8 cellular contexts compared by ENCODE assay signal in genomic region chr3:13378155-13378554, GRCh38. TPM values are rescaled to one million over a fixed set of nuclear protein-coding genes. Genes with fewer than 3 reads are reported as not detected.
DNase-seq lines count a peak whose midpoint lies in the region; ATAC-seq and TF ChIP-seq lines count a peak whose summit lies in the region.

No MANE protein-coding gene starts in this region.

- no peaks in the 10 kb centered on the region for H4K20me1 ChIP-seq in neural progenitor cell (ENCODE audit: low read depth)

- intact Hi-C loops in activated CD4-positive, alpha-beta T cell treated with anti-CD3 and anti-CD28 coated beads, Interleukin-2, amount 10 ng/mL, durations not matched to agents 24 days and 14 days (cut with micrococcal nuclease): no loop called here
- intact Hi-C loops in uterus (cut with DNase I; ENCODE audit: low total_unique reads): no loop called here

- no peaks in the 10 kb centered on the region for H3K79me2 ChIP-seq in neural progenitor cell (ENCODE audit: low read depth)

- POLR2A ChIA-PET in WTC11 (lab: Charles Lee): no interaction called here

- no peak for TF ChIP-seq POLR2A in uterus (IDR thresholded peaks at IDR 0.05)

- ATAC-seq in HG02678 (IDR thresholded peaks at IDR 0.05; ENCODE audit: unreplicated experiment): peak; percentile 69
- no peak for ATAC-seq in WTC11

- H3K9me3 ChIP-seq in neural progenitor cell (ENCODE audit: low read depth) (no peaks in the 10 kb centered on the region), SJCRH30 (replicated peaks) (no peaks in the 10 kb centered on the region), uterus (no peaks in the 10 kb centered on the region)

- peaks cover 7% of the 10 kb centered on the region for H3K4me1 Mint-ChIP-seq in activated CD4-positive, alpha-beta T cell treated with anti-CD3 and anti-CD28 coated beads, Interleukin-2, amount 10 ng/mL, durations not matched to agents 24 days and 14 days
- H3K4me1 Mint-ChIP-seq in WTC11 (no peaks in the 10 kb centered on the region), neural progenitor cell (peaks cover 15% of the 10 kb centered on the region)

- no peak for DNase-seq in activated CD4-positive, alpha-beta T cell treated with anti-CD3 and anti-CD28 coated beads, Interleukin-2, amount 10 ng/mL, durations not matched to agents 24 days and 14 days
- DNase-seq in activated CD4-positive, alpha-beta T cell treated with anti-CD3 and anti-CD28 coated beads for 1 hour: no peak
- DNase-seq in WTC11 (ENCODE audit: low spot score): no peak
- DNase-seq in neural progenitor cell (ENCODE audit: low spot score): no peak
- no peak for DNase-seq in SJCRH30
- no peak for DNase-seq in uterus
- DNase-seq in stimulated activated CD4-positive, alpha-beta T cell treated with anti-CD3 and anti-CD28 coated beads, Interleukin-2, amount 100 ng/mL, for 24 hours: no peak

- H3K4me3 ChIP-seq in neural progenitor cell: no peak overlapping the region
- H3K4me3 ChIP-seq in SJCRH30: no peak overlapping the region
- H3K4me3 ChIP-seq in uterus: no peak overlapping the region

- H2AFZ ChIP-seq in neural progenitor cell (replicated peaks): no peak overlapping the region

- H3K4me3 Mint-ChIP-seq in activated CD4-positive, alpha-beta T cell treated with anti-CD3 and anti-CD28 coated beads, Interleukin-2, amount 10 ng/mL, durations not matched to agents 24 days and 14 days: no peak overlapping the region
- H3K4me3 Mint-ChIP-seq in WTC11: no peak overlapping the region
- H3K4me3 Mint-ChIP-seq in neural progenitor cell: peak overlapping the region; percentile 12

- no peaks in the 10 kb centered on the region for H3K27me3 Mint-ChIP-seq in activated CD4-positive, alpha-beta T cell treated with anti-CD3 and anti-CD28 coated beads, Interleukin-2, amount 10 ng/mL, durations not matched to agents 24 days and 14 days
- no peaks in the 10 kb centered on the region for H3K27me3 Mint-ChIP-seq in WTC11 (ENCODE audit: low read depth)
- H3K27me3 Mint-ChIP-seq in neural progenitor cell (ENCODE audit: insufficient read depth, low read depth): peaks cover 7% of the 10 kb centered on the region

- no peak overlapping the region for H3K27ac ChIP-seq in neural progenitor cell
- no peak overlapping the region for H3K27ac ChIP-seq in SJCRH30
- no peak overlapping the region for H3K27ac ChIP-seq in uterus

- CTCF ChIA-PET in WTC11 (lab: Charles Lee): interaction anchor here (0.8 kb wide), 2 partner anchors 26 to 177 kb away, joined by 3 to 4 read pairs; no protein-coding TSS in a partner anchor

- H3K9ac ChIP-seq in neural progenitor cell: no peak overlapping the region

- TF ChIP-seq CTCF in WTC11 (IDR thresholded peaks at IDR 0.05) (no peak), neural progenitor cell (IDR thresholded peaks at IDR 0.05) (no peak), uterus (IDR thresholded peaks at IDR 0.05) (no peak)

- H3K36me3 Mint-ChIP-seq in activated CD4-positive, alpha-beta T cell treated with anti-CD3 and anti-CD28 coated beads, Interleukin-2, amount 10 ng/mL, durations not matched to agents 24 days and 14 days (ENCODE audit: low read depth): peaks cover 51% of the 10 kb centered on the region
- H3K36me3 Mint-ChIP-seq in WTC11 (peaks cover 21% of the 10 kb centered on the region), neural progenitor cell (peaks cover 21% of the 10 kb centered on the region)

- no peaks in the 10 kb centered on the region for H3K4me1 ChIP-seq in neural progenitor cell
- H3K4me1 ChIP-seq in SJCRH30: no peaks in the 10 kb centered on the region
- H3K4me1 ChIP-seq in uterus: no peaks in the 10 kb centered on the region

- no peaks in the 10 kb centered on the region for H3K36me3 ChIP-seq in neural progenitor cell
- no peaks in the 10 kb centered on the region for H3K36me3 ChIP-seq in SJCRH30
- no peaks in the 10 kb centered on the region for H3K36me3 ChIP-seq in uterus

- no peak overlapping the region for H3K4me2 ChIP-seq in neural progenitor cell

- no peaks in the 10 kb centered on the region for H3K9me3 Mint-ChIP-seq in activated CD4-positive, alpha-beta T cell treated with anti-CD3 and anti-CD28 coated beads, Interleukin-2, amount 10 ng/mL, durations not matched to agents 24 days and 14 days
- H3K9me3 Mint-ChIP-seq in WTC11 (no peaks in the 10 kb centered on the region), neural progenitor cell (no peaks in the 10 kb centered on the region)

- H3F3A ChIP-seq in neural progenitor cell (ENCODE audit: low read depth): no peaks in the 10 kb centered on the region

- peak overlapping the region; percentile 10 for H3K27ac Mint-ChIP-seq in activated CD4-positive, alpha-beta T cell treated with anti-CD3 and anti-CD28 coated beads, Interleukin-2, amount 10 ng/mL, durations not matched to agents 24 days and 14 days
- peak overlapping the region; percentile 90 for H3K27ac Mint-ChIP-seq in WTC11
- H3K27ac Mint-ChIP-seq in neural progenitor cell: peak overlapping the region; percentile 52

- H3K27me3 ChIP-seq in neural progenitor cell (no peaks in the 10 kb centered on the region), SJCRH30 (no peaks in the 10 kb centered on the region), uterus (no peaks in the 10 kb centered on the region)

TF ChIP-seq in WTC11, 78 proteins besides CTCF, POLR2A, EP300 and RAD21 (continues in another document):
- TF ChIP-seq, protein P1, sequence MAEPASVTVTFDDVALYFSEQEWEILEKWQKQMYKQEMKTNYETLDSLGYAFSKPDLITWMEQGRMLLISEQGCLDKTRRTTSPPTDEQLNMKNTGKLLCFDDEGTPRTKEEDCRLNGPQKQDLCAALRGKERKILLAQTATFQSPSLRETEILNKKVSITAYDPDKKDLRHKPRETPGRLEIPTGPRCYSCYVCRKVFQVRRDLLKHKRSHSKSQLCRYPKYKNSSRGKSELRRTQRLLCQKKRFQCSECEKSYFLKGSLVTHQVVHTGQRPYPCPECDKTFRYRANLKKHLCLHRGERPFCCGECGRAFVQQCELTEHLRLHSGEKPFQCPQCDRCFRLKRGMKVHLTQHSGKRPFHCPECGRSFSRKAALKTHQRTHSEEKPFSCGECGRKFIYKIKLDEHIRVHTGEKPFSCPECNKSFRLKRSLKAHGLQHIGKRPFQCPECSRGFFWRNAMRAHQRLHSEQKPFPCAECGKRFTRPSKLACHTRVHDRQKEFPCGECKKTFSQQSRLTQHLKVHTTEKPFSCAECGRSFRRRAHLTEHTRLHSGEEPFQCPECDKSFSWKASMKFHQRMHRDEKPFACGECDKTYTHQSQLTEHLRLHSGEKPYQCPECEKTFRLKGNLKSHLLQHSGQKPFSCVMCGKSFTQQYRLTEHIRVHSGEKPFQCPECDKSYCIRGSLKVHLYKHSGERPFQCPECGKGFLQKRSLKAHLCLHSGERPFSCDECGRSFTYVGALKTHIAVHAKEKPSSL (CRISPR knock-in tag; conservative IDR thresholded peaks at IDR 0.05): no peak
- TF ChIP-seq, protein P2, sequence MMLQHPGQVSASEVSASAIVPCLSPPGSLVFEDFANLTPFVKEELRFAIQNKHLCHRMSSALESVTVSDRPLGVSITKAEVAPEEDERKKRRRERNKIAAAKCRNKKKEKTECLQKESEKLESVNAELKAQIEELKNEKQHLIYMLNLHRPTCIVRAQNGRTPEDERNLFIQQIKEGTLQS (CRISPR knock-in tag; conservative IDR thresholded peaks at IDR 0.05): no peak
- no peak for TF ChIP-seq NFYB (CRISPR knock-in tag; conservative IDR thresholded peaks at IDR 0.05; ENCODE audit: low read depth)
- no peak for TF ChIP-seq NR2C2 (CRISPR knock-in tag; IDR thresholded peaks at IDR 0.05)
- TF ChIP-seq, protein P3, sequence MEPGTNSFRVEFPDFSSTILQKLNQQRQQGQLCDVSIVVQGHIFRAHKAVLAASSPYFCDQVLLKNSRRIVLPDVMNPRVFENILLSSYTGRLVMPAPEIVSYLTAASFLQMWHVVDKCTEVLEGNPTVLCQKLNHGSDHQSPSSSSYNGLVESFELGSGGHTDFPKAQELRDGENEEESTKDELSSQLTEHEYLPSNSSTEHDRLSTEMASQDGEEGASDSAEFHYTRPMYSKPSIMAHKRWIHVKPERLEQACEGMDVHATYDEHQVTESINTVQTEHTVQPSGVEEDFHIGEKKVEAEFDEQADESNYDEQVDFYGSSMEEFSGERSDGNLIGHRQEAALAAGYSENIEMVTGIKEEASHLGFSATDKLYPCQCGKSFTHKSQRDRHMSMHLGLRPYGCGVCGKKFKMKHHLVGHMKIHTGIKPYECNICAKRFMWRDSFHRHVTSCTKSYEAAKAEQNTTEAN (CRISPR knock-in tag; IDR thresholded peaks at IDR 0.05): no peak
- no peak for TF ChIP-seq ETV6 (CRISPR knock-in tag; IDR thresholded peaks at IDR 0.05)
- no peak for TF ChIP-seq KAT7 (CRISPR knock-in tag; IDR thresholded peaks at IDR 0.05; ENCODE audit: borderline replicate concordance)
- TF ChIP-seq, protein P4, sequence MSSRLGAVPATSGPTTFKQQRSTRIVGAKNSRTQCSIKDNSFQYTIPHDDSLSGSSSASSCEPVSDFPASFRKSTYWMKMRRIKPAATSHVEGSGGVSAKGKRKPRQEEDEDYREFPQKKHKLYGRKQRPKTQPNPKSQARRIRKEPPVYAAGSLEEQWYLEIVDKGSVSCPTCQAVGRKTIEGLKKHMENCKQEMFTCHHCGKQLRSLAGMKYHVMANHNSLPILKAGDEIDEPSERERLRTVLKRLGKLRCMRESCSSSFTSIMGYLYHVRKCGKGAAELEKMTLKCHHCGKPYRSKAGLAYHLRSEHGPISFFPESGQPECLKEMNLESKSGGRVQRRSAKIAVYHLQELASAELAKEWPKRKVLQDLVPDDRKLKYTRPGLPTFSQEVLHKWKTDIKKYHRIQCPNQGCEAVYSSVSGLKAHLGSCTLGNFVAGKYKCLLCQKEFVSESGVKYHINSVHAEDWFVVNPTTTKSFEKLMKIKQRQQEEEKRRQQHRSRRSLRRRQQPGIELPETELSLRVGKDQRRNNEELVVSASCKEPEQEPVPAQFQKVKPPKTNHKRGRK (CRISPR knock-in tag; IDR thresholded peaks at IDR 0.05; ENCODE audit: borderline replicate concordance): no peak

RNA-seq across cellular contexts. Expression of gene NUP210, which starts 42.0 kb away (rescaled TPM):
- total RNA-seq in activated CD4-positive, alpha-beta T cell treated with anti-CD3 and anti-CD28 coated beads, Interleukin-2, amount 10 ng/mL, durations not matched to agents 24 days and 14 days: 164 and 169 TPM in 2 replicates
- total RNA-seq in WTC11 (2021) (59.2 to 69.9 TPM (median 69.8 TPM) in 3 replicates), neural progenitor cell (ENCODE audit: low replicate concordance) (37.1 and 78.9 TPM in 2 replicates), uterus (1 to 10 TPM in 3 of 4 donors, under 1 TPM in 1; 0.29 to 9.5 (median 5.1) TPM)
- 0.10 and 0.32 TPM in 2 replicates for total RNA-seq in SJCRH30 (2014; rRNA removed; shearing (Covaris generic))

Comparison
In these comparisons a context has a peak if more than half of its experiments do, and no peak if none do; other contexts are left out.
1. H3K27ac Mint-ChIP-seq: peak in every context shown above with its lines; median percentile 90 in WTC11; 52 in neural progenitor cell; 10 in activated CD4-positive, alpha-beta T cell treated with anti-CD3 and anti-CD28 coated beads, Interleukin-2, amount 10 ng/mL, durations not matched to agents 24 days and 14 days.